1 cellular context compared by ENCODE assay signal in the genomic region with DNA sequence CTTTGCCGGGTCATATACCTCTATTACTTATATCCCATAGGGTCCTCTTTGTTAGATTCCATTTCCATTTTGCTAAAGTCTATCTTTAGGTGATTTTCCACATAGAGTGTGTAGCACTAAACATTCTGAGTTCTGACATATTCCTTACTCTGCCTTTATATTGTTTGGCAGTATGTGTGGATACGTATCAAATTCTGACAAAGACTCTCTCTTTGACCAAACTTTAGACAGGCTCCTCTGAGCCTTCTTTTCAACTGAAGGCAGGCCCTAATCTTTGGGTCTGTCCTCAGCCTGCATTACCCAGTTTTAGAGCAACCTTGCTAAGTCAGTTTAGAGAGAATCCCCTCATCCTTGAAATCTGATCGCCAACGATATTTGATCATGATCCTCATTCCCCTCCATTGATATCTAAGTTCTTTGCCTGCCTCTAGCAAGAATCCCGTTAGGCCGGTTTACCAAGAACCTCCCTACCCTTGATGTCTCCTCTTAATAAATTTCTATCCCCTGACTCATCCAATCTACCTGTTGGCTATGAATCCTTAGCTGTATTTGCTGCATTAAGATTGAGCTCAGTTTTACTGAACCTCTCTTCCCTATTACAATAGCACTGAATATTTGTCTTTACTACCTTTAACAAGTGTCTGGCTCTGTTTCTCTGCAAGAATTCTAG.
TF ChIP-seq lines count a peak whose summit lies in the region.

No MANE protein-coding gene starts in this region.

TF ChIP-seq in GM23338, 12 proteins besides CTCF, POLR2A, EP300 and RAD21:
- TF ChIP-seq, protein P1, sequence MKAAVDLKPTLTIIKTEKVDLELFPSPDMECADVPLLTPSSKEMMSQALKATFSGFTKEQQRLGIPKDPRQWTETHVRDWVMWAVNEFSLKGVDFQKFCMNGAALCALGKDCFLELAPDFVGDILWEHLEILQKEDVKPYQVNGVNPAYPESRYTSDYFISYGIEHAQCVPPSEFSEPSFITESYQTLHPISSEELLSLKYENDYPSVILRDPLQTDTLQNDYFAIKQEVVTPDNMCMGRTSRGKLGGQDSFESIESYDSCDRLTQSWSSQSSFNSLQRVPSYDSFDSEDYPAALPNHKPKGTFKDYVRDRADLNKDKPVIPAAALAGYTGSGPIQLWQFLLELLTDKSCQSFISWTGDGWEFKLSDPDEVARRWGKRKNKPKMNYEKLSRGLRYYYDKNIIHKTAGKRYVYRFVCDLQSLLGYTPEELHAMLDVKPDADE (IDR thresholded peaks at IDR 0.05): no peak
- TF ChIP-seq EZH2 (IDR thresholded peaks at IDR 0.05; ENCODE audit: low read depth, unreplicated experiment): no peak
- TF ChIP-seq STAT1 (IDR thresholded peaks at IDR 0.05; ENCODE audit: unreplicated experiment): no peak
- TF ChIP-seq ZNF114 (CRISPR knock-in tag; IDR thresholded peaks at IDR 0.05): no peak
- no peak for TF ChIP-seq CREB1 (CRISPR knock-in tag; IDR thresholded peaks at IDR 0.05; ENCODE audit: low read depth)
- TF ChIP-seq, protein P2, sequence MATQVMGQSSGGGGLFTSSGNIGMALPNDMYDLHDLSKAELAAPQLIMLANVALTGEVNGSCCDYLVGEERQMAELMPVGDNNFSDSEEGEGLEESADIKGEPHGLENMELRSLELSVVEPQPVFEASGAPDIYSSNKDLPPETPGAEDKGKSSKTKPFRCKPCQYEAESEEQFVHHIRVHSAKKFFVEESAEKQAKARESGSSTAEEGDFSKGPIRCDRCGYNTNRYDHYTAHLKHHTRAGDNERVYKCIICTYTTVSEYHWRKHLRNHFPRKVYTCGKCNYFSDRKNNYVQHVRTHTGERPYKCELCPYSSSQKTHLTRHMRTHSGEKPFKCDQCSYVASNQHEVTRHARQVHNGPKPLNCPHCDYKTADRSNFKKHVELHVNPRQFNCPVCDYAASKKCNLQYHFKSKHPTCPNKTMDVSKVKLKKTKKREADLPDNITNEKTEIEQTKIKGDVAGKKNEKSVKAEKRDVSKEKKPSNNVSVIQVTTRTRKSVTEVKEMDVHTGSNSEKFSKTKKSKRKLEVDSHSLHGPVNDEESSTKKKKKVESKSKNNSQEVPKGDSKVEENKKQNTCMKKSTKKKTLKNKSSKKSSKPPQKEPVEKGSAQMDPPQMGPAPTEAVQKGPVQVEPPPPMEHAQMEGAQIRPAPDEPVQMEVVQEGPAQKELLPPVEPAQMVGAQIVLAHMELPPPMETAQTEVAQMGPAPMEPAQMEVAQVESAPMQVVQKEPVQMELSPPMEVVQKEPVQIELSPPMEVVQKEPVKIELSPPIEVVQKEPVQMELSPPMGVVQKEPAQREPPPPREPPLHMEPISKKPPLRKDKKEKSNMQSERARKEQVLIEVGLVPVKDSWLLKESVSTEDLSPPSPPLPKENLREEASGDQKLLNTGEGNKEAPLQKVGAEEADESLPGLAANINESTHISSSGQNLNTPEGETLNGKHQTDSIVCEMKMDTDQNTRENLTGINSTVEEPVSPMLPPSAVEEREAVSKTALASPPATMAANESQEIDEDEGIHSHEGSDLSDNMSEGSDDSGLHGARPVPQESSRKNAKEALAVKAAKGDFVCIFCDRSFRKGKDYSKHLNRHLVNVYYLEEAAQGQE (IDR thresholded peaks at IDR 0.05; ENCODE audit: unreplicated experiment): no peak
- no peak for TF ChIP-seq ZNF331 (CRISPR knock-in tag; IDR thresholded peaks at IDR 0.05; ENCODE audit: low read depth)
- no peak for TF ChIP-seq JUNB (IDR thresholded peaks at IDR 0.05; ENCODE audit: unreplicated experiment)
- TF ChIP-seq EZH2phosphoT487 (IDR thresholded peaks at IDR 0.05; ENCODE audit: unreplicated experiment): no peak
- no peak for TF ChIP-seq NANOG (IDR thresholded peaks at IDR 0.05; ENCODE audit: borderline replicate concordance)
- TF ChIP-seq POLR2AphosphoS5 (IDR thresholded peaks at IDR 0.05; ENCODE audit: low read depth): no peak
- TF ChIP-seq, protein P3, sequence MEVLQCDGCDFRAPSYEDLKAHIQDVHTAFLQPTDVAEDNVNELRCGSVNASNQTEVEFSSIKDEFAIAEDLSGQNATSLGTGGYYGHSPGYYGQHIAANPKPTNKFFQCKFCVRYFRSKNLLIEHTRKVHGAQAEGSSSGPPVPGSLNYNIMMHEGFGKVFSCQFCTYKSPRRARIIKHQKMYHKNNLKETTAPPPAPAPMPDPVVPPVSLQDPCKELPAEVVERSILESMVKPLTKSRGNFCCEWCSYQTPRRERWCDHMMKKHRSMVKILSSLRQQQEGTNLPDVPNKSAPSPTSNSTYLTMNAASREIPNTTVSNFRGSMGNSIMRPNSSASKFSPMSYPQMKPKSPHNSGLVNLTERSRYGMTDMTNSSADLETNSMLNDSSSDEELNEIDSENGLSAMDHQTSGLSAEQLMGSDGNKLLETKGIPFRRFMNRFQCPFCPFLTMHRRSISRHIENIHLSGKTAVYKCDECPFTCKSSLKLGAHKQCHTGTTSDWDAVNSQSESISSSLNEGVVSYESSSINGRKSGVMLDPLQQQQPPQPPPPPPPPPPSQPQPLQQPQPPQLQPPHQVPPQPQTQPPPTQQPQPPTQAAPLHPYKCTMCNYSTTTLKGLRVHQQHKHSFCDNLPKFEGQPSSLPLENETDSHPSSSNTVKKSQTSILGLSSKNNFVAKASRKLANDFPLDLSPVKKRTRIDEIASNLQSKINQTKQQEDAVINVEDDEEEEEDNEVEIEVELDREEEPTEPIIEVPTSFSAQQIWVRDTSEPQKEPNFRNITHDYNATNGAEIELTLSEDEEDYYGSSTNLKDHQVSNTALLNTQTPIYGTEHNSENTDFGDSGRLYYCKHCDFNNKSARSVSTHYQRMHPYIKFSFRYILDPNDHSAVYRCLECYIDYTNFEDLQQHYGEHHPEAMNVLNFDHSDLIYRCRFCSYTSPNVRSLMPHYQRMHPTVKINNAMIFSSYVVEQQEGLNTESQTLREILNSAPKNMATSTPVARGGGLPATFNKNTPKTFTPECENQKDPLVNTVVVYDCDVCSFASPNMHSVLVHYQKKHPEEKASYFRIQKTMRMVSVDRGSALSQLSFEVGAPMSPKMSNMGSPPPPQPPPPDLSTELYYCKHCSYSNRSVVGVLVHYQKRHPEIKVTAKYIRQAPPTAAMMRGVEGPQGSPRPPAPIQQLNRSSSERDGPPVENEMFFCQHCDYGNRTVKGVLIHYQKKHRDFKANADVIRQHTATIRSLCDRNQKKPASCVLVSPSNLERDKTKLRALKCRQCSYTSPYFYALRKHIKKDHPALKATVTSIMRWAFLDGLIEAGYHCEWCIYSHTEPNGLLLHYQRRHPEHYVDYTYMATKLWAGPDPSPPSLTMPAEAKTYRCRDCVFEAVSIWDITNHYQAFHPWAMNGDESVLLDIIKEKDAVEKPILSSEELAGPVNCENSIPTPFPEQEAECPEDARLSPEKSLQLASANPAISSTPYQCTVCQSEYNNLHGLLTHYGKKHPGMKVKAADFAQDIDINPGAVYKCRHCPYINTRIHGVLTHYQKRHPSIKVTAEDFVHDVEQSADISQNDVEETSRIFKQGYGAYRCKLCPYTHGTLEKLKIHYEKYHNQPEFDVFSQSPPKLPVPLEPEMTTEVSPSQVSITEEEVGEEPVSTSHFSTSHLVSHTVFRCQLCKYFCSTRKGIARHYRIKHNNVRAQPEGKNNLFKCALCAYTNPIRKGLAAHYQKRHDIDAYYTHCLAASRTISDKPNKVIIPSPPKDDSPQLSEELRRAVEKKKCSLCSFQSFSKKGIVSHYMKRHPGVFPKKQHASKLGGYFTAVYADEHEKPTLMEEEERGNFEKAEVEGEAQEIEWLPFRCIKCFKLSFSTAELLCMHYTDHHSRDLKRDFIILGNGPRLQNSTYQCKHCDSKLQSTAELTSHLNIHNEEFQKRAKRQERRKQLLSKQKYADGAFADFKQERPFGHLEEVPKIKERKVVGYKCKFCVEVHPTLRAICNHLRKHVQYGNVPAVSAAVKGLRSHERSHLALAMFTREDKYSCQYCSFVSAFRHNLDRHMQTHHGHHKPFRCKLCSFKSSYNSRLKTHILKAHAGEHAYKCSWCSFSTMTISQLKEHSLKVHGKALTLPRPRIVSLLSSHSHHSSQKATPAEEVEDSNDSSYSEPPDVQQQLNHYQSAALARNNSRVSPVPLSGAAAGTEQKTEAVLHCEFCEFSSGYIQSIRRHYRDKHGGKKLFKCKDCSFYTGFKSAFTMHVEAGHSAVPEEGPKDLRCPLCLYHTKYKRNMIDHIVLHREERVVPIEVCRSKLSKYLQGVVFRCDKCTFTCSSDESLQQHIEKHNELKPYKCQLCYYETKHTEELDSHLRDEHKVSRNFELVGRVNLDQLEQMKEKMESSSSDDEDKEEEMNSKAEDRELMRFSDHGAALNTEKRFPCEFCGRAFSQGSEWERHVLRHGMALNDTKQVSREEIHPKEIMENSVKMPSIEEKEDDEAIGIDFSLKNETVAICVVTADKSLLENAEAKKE (CRISPR knock-in tag; IDR thresholded peaks at IDR 0.05): no peak
TF ChIP-seq in GM23338: peak in this region for 0.
